ENCODE assay signal across 8 cellular contexts in the genomic region with DNA sequence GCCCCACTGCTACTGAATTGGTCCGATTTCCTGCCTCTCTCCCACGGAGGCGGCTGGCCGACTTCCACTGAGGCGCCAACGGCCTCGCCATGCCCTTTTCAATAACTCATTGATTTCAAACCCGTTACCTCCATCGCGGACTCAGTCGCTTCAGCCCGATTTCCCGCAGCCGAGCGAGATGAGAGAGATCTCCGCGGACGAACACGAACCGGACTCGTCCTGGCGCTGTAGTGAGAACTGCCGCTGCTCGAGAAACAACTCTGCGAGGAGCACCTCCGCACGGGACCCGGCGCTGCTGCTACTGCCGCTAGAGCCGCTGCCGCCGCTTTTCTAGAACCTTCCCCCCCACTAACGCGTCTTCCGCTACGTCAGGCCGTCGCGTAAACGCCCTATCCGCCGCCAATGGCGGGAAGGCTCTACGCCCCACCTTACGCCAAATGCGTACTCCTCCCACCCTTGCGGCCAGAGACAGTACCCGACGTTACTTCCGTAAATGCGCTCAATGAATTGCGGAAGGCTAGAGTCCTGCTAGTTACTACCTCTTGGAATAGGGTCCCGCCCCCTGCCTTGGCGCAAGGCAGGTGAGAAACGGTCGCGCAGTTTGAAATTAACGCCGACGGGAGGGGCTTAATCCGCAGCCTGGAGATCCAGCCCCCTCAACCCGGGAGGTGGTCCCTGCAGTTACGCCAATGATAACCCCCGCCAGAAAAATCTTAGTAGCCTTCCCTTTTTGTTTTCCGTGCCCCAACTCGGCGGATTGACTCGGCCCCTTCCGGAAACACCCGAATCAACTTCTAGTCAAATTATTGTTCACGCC. TPM values are rescaled to one million over a fixed set of nuclear protein-coding genes. Genes with fewer than 3 reads are reported as not detected.
A peak's percentile ranks its signal among the peaks of the same experiment; 100 is the strongest.
DNase-seq lines count a peak whose midpoint lies in the region; ATAC-seq, FAIRE-seq and TF ChIP-seq lines count a peak whose summit lies in the region.

A gene (minus strand): TSS at position 303 of the 817 bp plus-strand sequence. CDS start 169 bp downstream, at position 134.

- peak; percentile 80 for FAIRE-seq in islet of Langerhans (lab: Jason Lieb, UNC)

- TF ChIP-seq CTCF in AG09319 (IDR thresholded peaks at IDR 0.05; ENCODE audit: low read depth, low read length): no peak; the same call in 1 of the 2 replicates

- ATAC-seq in GM19043 (IDR thresholded peaks at IDR 0.05; ENCODE audit: low read depth, unreplicated experiment) (peak; percentile 51), HG03378 (IDR thresholded peaks at IDR 0.05; ENCODE audit: unreplicated experiment) (peak; percentile 77)

- DNase-seq in AG09319 (ENCODE audit: extremely low read depth, low read depth) (peak; percentile 92), NCI-H460 (ENCODE audit: extremely low read depth, low read depth) (peak; percentile 97), cerebellar nuclear complex (lab: John Stamatoyannopoulos, UW) (peak; percentile 58 to 87)
- peak; percentile 98 for DNase-seq in activated CD4-positive, CD25-positive, alpha-beta regulatory T cell treated with anti-CD3 and anti-CD28 coated beads, Interleukin-2, amount 50 U/mL, for 72 hours
- peak; percentile 96 for DNase-seq in stimulated activated CD4-positive, alpha-beta T cell treated with anti-CD3 and anti-CD28 coated beads, Interleukin-12 subunit alpha, Interleukin-12 subunit beta, amount 100 ng/mL, for 4 hours

RNA-seq across cellular contexts. Expression of the gene that starts here (rescaled TPM):
- total RNA-seq in NCI-H460 (2014; rRNA removed; shearing (Covaris generic)): 214 and 284 TPM in 2 replicates
- polyA plus RNA-seq in NCI-H460 (2014; cell fraction: nucleus; rRNA removed): 445 and 471 TPM in 2 replicates

Comparison
In these comparisons a context has a peak if more than half of its experiments do, and no peak if none do; other contexts are left out.
1. Peak in every context shown above with its lines: DNase-seq and ATAC-seq.